8 cellular contexts compared by ENCODE assay signal in the genomic region with DNA sequence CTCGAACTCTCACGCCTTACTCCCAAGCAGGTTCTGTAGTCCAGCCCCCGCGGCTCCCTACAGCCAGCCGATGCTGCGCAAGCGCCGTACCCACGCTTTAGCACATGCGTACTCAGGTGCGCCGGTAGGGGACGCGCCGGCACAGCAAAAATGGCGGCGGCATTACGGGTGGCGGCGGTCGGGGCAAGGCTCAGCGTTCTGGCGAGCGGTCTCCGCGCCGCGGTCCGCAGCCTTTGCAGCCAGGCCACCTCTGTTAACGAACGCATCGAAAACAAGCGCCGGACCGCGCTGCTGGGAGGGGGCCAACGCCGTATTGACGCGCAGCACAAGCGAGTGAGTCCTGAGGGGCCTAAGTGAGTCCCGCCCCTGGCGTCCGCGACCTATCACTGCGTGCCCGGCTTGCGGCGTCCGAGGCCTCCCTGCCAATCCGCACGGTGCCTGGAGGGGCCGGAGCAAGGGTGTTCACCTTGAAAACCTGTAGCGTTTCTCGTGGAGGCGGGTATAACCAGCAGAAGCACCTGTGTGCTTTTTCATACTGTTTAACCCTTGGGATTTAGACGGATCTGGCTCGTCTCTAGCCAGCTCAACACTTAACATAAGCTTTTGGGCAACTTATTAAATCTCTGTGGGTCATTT. TPM values are rescaled to one million over a fixed set of nuclear protein-coding genes. Genes with fewer than 3 reads are reported as not detected.
DNase-seq lines count a peak whose midpoint lies in the region; ATAC-seq, FAIRE-seq and TF ChIP-seq lines count a peak whose summit lies in the region.

PCCB (plus strand) TSS at position 115 of the 636 bp plus-strand sequence; CDS start at position 151, 36 bp downstream.

- H3K36me3 ChIP-seq in breast epithelium, result no peaks in the 10 kb centered on the region
- H3K36me3 ChIP-seq in iPS-20b (ENCODE audit: insufficient read depth, low read depth, low read length), result no peaks in the 10 kb centered on the region
- H3K36me3 ChIP-seq in small intestine (ENCODE audit: control insufficient read depth in 2 of 2, insufficient read depth in 2 of 2, low read length in 2 of 2), result no peaks in the 10 kb centered on the region

- POLR2A ChIA-PET in AG04450 (lab: Yijun Ruan, JAX), result interaction anchor here (1.2 kb wide), 1 partner anchor 53 kb away, joined by 12 read pairs; the partner anchor contains the start of gene MSL2

- H3K9me3 ChIP-seq in AG04450 (ENCODE audit: control insufficient read depth, insufficient read depth, low read length), result no peaks in the 10 kb centered on the region; the same call in 1 of the 2 replicates
- no peaks in the 10 kb centered on the region for H3K9me3 ChIP-seq in breast epithelium
- H3K9me3 ChIP-seq in iPS-20b (ENCODE audit: insufficient read depth, low read depth, low read length), result no peaks in the 10 kb centered on the region
- no peaks in the 10 kb centered on the region for H3K9me3 ChIP-seq in small intestine (ENCODE audit: control insufficient read depth, low read depth)

- peak within 1 kb of the TSS; percentile 85 for H3K4me3 ChIP-seq in AG04450 (ENCODE audit: low read depth, low read length)
- peak within 1 kb of the TSS; percentile 56 to 81 (median 66) for H3K4me3 ChIP-seq in breast epithelium
- peak within 1 kb of the TSS; percentile 82 for H3K4me3 ChIP-seq in iPS-20b (ENCODE audit: low read length)
- peak within 1 kb of the TSS; percentile 65 to 81 for H3K4me3 ChIP-seq in small intestine (ENCODE audit: low read depth in 1 of 2, low read length in 2 of 2)

- intact Hi-C loops in breast epithelium (cut with DNase I; ENCODE audit: low total_unique reads), result no loop called here

- peak; percentile 80 for TF ChIP-seq CTCF in AG04450 (IDR thresholded peaks at IDR 0.05; ENCODE audit: low read depth, low read length)
- TF ChIP-seq CTCF in VCaP (conservative IDR thresholded peaks at IDR 0.05), result peak; percentile 69
- TF ChIP-seq CTCF in breast epithelium (IDR thresholded peaks at IDR 0.05), result peak; percentile 91 to 97 (median 96)

- no peak for FAIRE-seq in small intestine (lab: Jason Lieb, UNC)

- H3K4me1 ChIP-seq in breast epithelium (peaks cover 0 to 10% of the 10 kb centered on the region in 2 donors), iPS-20b (ENCODE audit: insufficient read depth, low read length) (peaks cover 12% of the 10 kb centered on the region; the same call in 1 of the 2 replicates), small intestine (ENCODE audit: control insufficient read depth in 2 of 2, insufficient read depth in 1 of 2, low read depth in 1 of 2, low read length in 1 of 2) (peaks cover 0 to 8% of the 10 kb centered on the region in 2 donors)

- no peak for TF ChIP-seq POLR2A in breast epithelium (IDR thresholded peaks at IDR 0.05)

- 0 to 1% (median 0%) methylated on average over 58 of the region's 58 CpGs for WGBS in small intestine, 3 donors

- CTCF ChIA-PET in AG04450 (lab: Charles Lee), result interaction anchor here (1.0 to 1.5 kb wide), 6 partner anchors 12 to 764 kb away, joined by 3 to 6 read pairs (median 4); no protein-coding TSS in a partner anchor

- ATAC-seq in GM18870 (IDR thresholded peaks at IDR 0.05; ENCODE audit: unreplicated experiment) (peak; percentile 91), HG03135 (IDR thresholded peaks at IDR 0.05; ENCODE audit: unreplicated experiment) (peak; percentile 98)

- H3K27ac ChIP-seq in AG04450 (ENCODE audit: low read depth, low read length), result peak within 1 kb of the TSS; percentile 93
- H3K27ac ChIP-seq in VCaP, result peak within 1 kb of the TSS; percentile 88
- H3K27ac ChIP-seq in breast epithelium, result peak within 1 kb of the TSS; percentile 89 to 92
- peak within 1 kb of the TSS; percentile 50 for H3K27ac ChIP-seq in iPS-20b (ENCODE audit: low read length)
- H3K27ac ChIP-seq in small intestine (ENCODE audit: low read depth in 1 of 2, low read length in 1 of 2), result peak within 1 kb of the TSS; percentile 87 to 88

- peak; percentile 81 for DNase-seq in AG04450 (ENCODE audit: low read depth, low spot score)
- DNase-seq in NCI-H2196 (lab: John Stamatoyannopoulos, UW; ENCODE audit: unreplicated experiment), result peak; percentile 100
- peak; percentile 90 to 94 for DNase-seq in breast epithelium (ENCODE audit: low spot score in 2 of 2)
- DNase-seq in small intestine, result peak; percentile 97

- H3K9ac ChIP-seq in iPS-20b (ENCODE audit: low read depth, low read length), result peak within 1 kb of the TSS; percentile 88

- no peaks in the 10 kb centered on the region for H3K27me3 ChIP-seq in AG04450 (ENCODE audit: control insufficient read depth, insufficient read depth, low read length)
- H3K27me3 ChIP-seq in breast epithelium, result no peaks in the 10 kb centered on the region
- H3K27me3 ChIP-seq in iPS-20b (ENCODE audit: insufficient read depth, low read length), result no peaks in the 10 kb centered on the region
- no peaks in the 10 kb centered on the region for H3K27me3 ChIP-seq in small intestine (ENCODE audit: control insufficient read depth in 2 of 2, insufficient read depth in 2 of 2, low read length in 2 of 2)

RNA-seq across cellular contexts. Expression of gene PCCB, which starts in this region (rescaled TPM):
- polyA plus RNA-seq in AG04450 (2011; rRNA removed) (57.2 and 67.7 TPM in 2 replicates), small intestine (10 to 100 TPM; 24.0 to 39.5 (median 33.3) TPM)
- 58.5 and 60.8 TPM in 2 replicates for polyA minus RNA-seq in AG04450 (2011; rRNA and poly(A)+ RNA removed)
- 10 to 100 TPM; 24.9 to 35.0 (median 31.3) TPM for total RNA-seq in breast epithelium

Comparison
In these comparisons a context has a peak if more than half of its experiments do, and no peak if none do; other contexts are left out.
1. Peak in every context shown above with its lines: DNase-seq, ATAC-seq, H3K4me3 ChIP-seq and H3K27ac ChIP-seq.